In genomic region chr16:12187939-12188673, GRCh38 we compare ENCODE assay signal across 19 cellular contexts.
DNase-seq lines count a peak whose midpoint lies in the region; ATAC-seq, FAIRE-seq and TF ChIP-seq lines count a peak whose summit lies in the region.
"Had no signal": no experiment of that assay in that cellular context is flagged by ENCODE, and none has a peak within 500 bp of the region (broad histone marks: within the 10 kb centered on the region; RNA-seq: fewer than 3 reads in every experiment).

No MANE protein-coding gene starts in this region.

- H3K9ac ChIP-seq in HepG2 (ENCODE audit: insufficient read depth, low read depth, low read length) (no peak overlapping the region), H9 (ENCODE audit: extremely low read depth, insufficient read length, low read length) (no peak overlapping the region)

- no peak overlapping the region for H2BK15ac ChIP-seq in H9 (ENCODE audit: low read depth, low read length)

- BruUV-seq in HepG2 (replicated peaks; lab: Mats Ljungman, UMichigan): no TSS peak

- peak; percentile 95 for FAIRE-seq in HepG2 (lab: Jason Lieb, UNC)
- FAIRE-seq: colon had no signal

- no peaks in the 10 kb centered on the region for H3K9me3 Mint-ChIP-seq in H9
- H3K9me3 Mint-ChIP-seq: nephron progenitor cell had no signal

- H3K27me3 Mint-ChIP-seq in H9 (ENCODE audit: low read depth): no peaks in the 10 kb centered on the region; the same call in 1 of the 2 replicates

- H3K18ac ChIP-seq in H9 (ENCODE audit: insufficient read length, low read depth, low read length): no peak overlapping the region

- H3K4me3 ChIP-seq in HepG2 (replicated peaks in 1 of 3; ENCODE audit: insufficient read depth in 1 of 3, low read depth in 2 of 3, low read length in 3 of 3) (no peak overlapping the region), vagina (no peak overlapping the region), HAP-1 (no peak overlapping the region)
- H3K4me3 ChIP-seq: esophagus muscularis mucosa, tibial nerve had no signal

- H4K8ac ChIP-seq in H9 (replicated peaks; ENCODE audit: insufficient read length, low read depth, low read length): no peak overlapping the region

- H3K23ac ChIP-seq in H9 (ENCODE audit: insufficient read length, low read depth, low read length): no peak overlapping the region

- no peak overlapping the region for H2BK5ac ChIP-seq in H9 (ENCODE audit: insufficient read length, low read length)

- no peaks in the 10 kb centered on the region for H3K23me2 ChIP-seq in H9 (ENCODE audit: insufficient read length, low read depth, low read length, poor library complexity, severe bottlenecking)

- no peak overlapping the region for H4K5ac ChIP-seq in H9 (ENCODE audit: insufficient read length, low read depth, low read length)

- no peak overlapping the region for H4K91ac ChIP-seq in H9 (ENCODE audit: insufficient read length, low read depth, low read length)

- TF ChIP-seq RAD21 in HepG2 (CRISPR knock-in tag; IDR thresholded peaks at IDR 0.05): no peak

- H2BK20ac ChIP-seq in H9 (ENCODE audit: low read depth, low read length, poor library complexity, severe bottlenecking): no peak overlapping the region

- H3K4me1 ChIP-seq in HepG2 (ENCODE audit: insufficient read depth, low read length) (peaks cover 28% of the 10 kb centered on the region), vagina (peaks cover 34% of the 10 kb centered on the region), H9 (ENCODE audit: insufficient read depth, low read length) (0 out of 2 replicates have a peak, but pooled peaks cover 2% of the 10 kb centered on the region), HAP-1 (no peaks in the 10 kb centered on the region)

- H3K36me3 ChIP-seq in HepG2 (replicated peaks in 1 of 2; ENCODE audit: control insufficient read depth in 1 of 2, insufficient read depth in 2 of 2, low read length in 2 of 2) (no peaks in the 10 kb centered on the region), vagina (no peaks in the 10 kb centered on the region), HAP-1 (replicated peaks) (no peaks in the 10 kb centered on the region)
- H3K36me3 ChIP-seq: esophagus muscularis mucosa, tibial nerve had no signal

- no peak overlapping the region for H2AFZ ChIP-seq in HepG2 (ENCODE audit: low read length)
- no peak overlapping the region for H2AFZ ChIP-seq in H9 (ENCODE audit: low read length)

- H3K27ac ChIP-seq in HepG2 (ENCODE audit: extremely low read length, insufficient read depth, low read length): no peak overlapping the region
- no peak overlapping the region for H3K27ac ChIP-seq in vagina
- no peak overlapping the region for H3K27ac ChIP-seq in H9 (ENCODE audit: insufficient read length, low read depth, low read length)
- H3K27ac ChIP-seq: esophagus muscularis mucosa, tibial nerve had no signal

- no peak overlapping the region for H3K27ac Mint-ChIP-seq in H9
- H3K27ac Mint-ChIP-seq: nephron progenitor cell had no signal

- H3K27me3 ChIP-seq in HepG2 (ENCODE audit: control insufficient read depth in 1 of 2, insufficient read depth in 2 of 2, low read length in 2 of 2) (no peaks in the 10 kb centered on the region), vagina (no peaks in the 10 kb centered on the region), H9 (ENCODE audit: insufficient read depth, low read length) (no peaks in the 10 kb centered on the region), HAP-1 (ENCODE audit: low read depth) (no peaks in the 10 kb centered on the region)
- H3K27me3 ChIP-seq: esophagus muscularis mucosa, tibial nerve had no signal

- no peak overlapping the region for H3K4me2 ChIP-seq in HepG2 (ENCODE audit: low read depth, low read length)
- H3K4me2 ChIP-seq in H9 (ENCODE audit: insufficient read depth, insufficient read length, low read length): no peak overlapping the region

- H2BK12ac ChIP-seq in H9 (ENCODE audit: insufficient read length, low read depth, low read length): no peak overlapping the region

- in situ Hi-C loops in HepG2 (cut with HindIII; ENCODE audit: extremely low pct_ligation_motif_present, low pct_unique_long_range_greater_than_20kb): no loop called here
- in situ Hi-C loops in HAP-1 (cut with MboI; ENCODE audit: low sequenced_read_pairs): no loop called here

- H3K79me1 ChIP-seq in H9 (ENCODE audit: insufficient read depth, low read depth, low read length, poor library complexity, severe bottlenecking): no peaks in the 10 kb centered on the region

- WGBS in HepG2 (ENCODE audit: low lambda C conversion rate): 54% methylated on average over 5 of the region's 5 CpGs
- WGBS in H9 (ENCODE audit: extremely low coverage, insufficient read length, low lambda C conversion rate): no CpG with 5 or more reads among the region's 5 CpGs

- no peak overlapping the region for H2AK5ac ChIP-seq in H9 (ENCODE audit: insufficient read length, low read length)

- DNase-seq in A172 (ENCODE audit: low spot score) (peak; percentile 38), EH (ENCODE audit: low read depth) (peak; percentile 57), astrocyte of the hippocampus (ENCODE audit: low read depth, low spot score) (peak; percentile 78), HepG2 (ENCODE audit: low spot score) (peak; percentile 59), nucleus accumbens (lab: John Stamatoyannopoulos, UW) (no peak), vagina (ENCODE audit: extremely low spot score in 2 of 2) (no peak), H9 (no peak), HAP-1 (ENCODE audit: low spot score in 2 of 2) (no peak)
- DNase-seq: activated CD8-positive, alpha-beta memory T cell treated with anti-CD3 and anti-CD28 coated beads for 24 hours; amygdala; H7; IMR-90; NCI-H345; nephron progenitor cell; retina; stimulated activated CD4-positive, alpha-beta T cell treated with anti-CD3 and anti-CD28 coated beads, Interleukin-2, amount 100 ng/mL, for 48 hours had no signal

- POLR2A ChIA-PET in HepG2 (lab: Yijun Ruan, JAX): interaction anchor here (0.7 to 1.3 kb wide), 5 partner anchors 11 to 93 kb away, joined by 3 to 16 read pairs (median 5); no protein-coding TSS in a partner anchor

- CTCF ChIA-PET in HepG2 (lab: Yijun Ruan, JAX; ENCODE audit: low intra/inter-chr PET ratio, low total read pairs): no interaction called here

- TF ChIP-seq POLR2A in HepG2 (IDR thresholded peaks at IDR 0.05; ENCODE audit: insufficient read depth in 1 of 2, low read depth in 2 of 2, low read length in 2 of 2) (no peak), vagina (IDR thresholded peaks at IDR 0.05) (no peak)

- no peak overlapping the region for H3T11ph ChIP-seq in H9 (ENCODE audit: low read length)

- TF ChIP-seq EP300 in HepG2 (IDR thresholded peaks at IDR 0.05; ENCODE audit: low read depth in 2 of 2, low read length in 2 of 2) (peak in 1 of 2 experiments; percentile 44; a peak in 1 of 4 replicates), HepG2 (CRISPR knock-in tag; IDR thresholded peaks at IDR 0.05; ENCODE audit: borderline replicate concordance) (no peak)

- peaks cover 17 to 29% of the 10 kb centered on the region in 2 experiments for H3K4me1 Mint-ChIP-seq in H9

- H4K20me1 ChIP-seq in HepG2 (ENCODE audit: insufficient read depth, low read length) (no peaks in the 10 kb centered on the region), H9 (ENCODE audit: control insufficient read depth, insufficient read depth, insufficient read length) (no peaks in the 10 kb centered on the region)

- no peaks in the 10 kb centered on the region for H3K36me3 Mint-ChIP-seq in H9 (ENCODE audit: insufficient read depth in 1 of 3, low read depth in 3 of 3)

- H3K79me2 ChIP-seq in HepG2 (ENCODE audit: insufficient read depth, low read length): no peaks in the 10 kb centered on the region
- H3K79me2 ChIP-seq in H9 (ENCODE audit: insufficient read depth, low read length): no peaks in the 10 kb centered on the region

- H3K9me3 ChIP-seq in HepG2 (ENCODE audit: low read length) (no peaks in the 10 kb centered on the region), vagina (no peaks in the 10 kb centered on the region), H9 (ENCODE audit: control insufficient read depth, low read depth, low read length) (no peaks in the 10 kb centered on the region), HAP-1 (no peaks in the 10 kb centered on the region)
- H3K9me3 ChIP-seq: esophagus muscularis mucosa, tibial nerve had no signal

- peak; percentile 73 for ATAC-seq in HepG2

- H3K4me3 Mint-ChIP-seq in H9: no peak overlapping the region
- H3K4me3 Mint-ChIP-seq: nephron progenitor cell had no signal

- H3K56ac ChIP-seq in H9 (ENCODE audit: insufficient read length, low read depth, low read length): no peak overlapping the region

- no peak overlapping the region for H2BK120ac ChIP-seq in H9 (ENCODE audit: low read depth, low read length, poor library complexity, severe bottlenecking)

- no peak overlapping the region for H3K14ac ChIP-seq in H9 (ENCODE audit: insufficient read depth, low read length)

- intact Hi-C loops in HepG2 (cut with micrococcal nuclease; ENCODE audit: unreplicated experiment) (no loop called here), vagina (cut with DNase I) (no loop called here)

- H3K4ac ChIP-seq in H9 (ENCODE audit: low read depth, low read length): no peak overlapping the region

- TF ChIP-seq CTCF in HepG2 (CRISPR knock-in tag; IDR thresholded peaks at IDR 0.05): no peak
- no peak for TF ChIP-seq CTCF in vagina (IDR thresholded peaks at IDR 0.05)
- no peak for TF ChIP-seq CTCF in H9 (conservative IDR thresholded peaks at IDR 0.05)

TF ChIP-seq in HepG2, 621 proteins besides CTCF, POLR2A, EP300 and RAD21 (continues in another document):
- TF ChIP-seq ZFP36 (IDR thresholded peaks at IDR 0.05; ENCODE audit: borderline replicate concordance, low read depth, low read length, partially characterized antibody) (peak; percentile 12), ZBTB21 (CRISPR knock-in tag; IDR thresholded peaks at IDR 0.05) (no peak), RXRB (CRISPR knock-in tag; IDR thresholded peaks at IDR 0.05; ENCODE audit: borderline replicate concordance) (peak; percentile 48; the same call in 1 of the 2 replicates), USF2 (IDR thresholded peaks at IDR 0.05; ENCODE audit: low read depth, low read length) (no peak), USF2 (CRISPR knock-in tag; IDR thresholded peaks at IDR 0.05; ENCODE audit: borderline replicate concordance) (0 out of 2 replicates have a peak, but pooled peaks have one; percentile 26), GATAD2A (CRISPR knock-in tag; IDR thresholded peaks at IDR 0.05) (peak; percentile 76)

Comparison
In these comparisons a context has a peak if more than half of its experiments do, and no peak if none do; other contexts are left out.
1. DNase-seq: peak in A172 (single experiment), EH (single experiment), astrocyte of the hippocampus (single experiment) and HepG2 (single experiment); none in nucleus accumbens (0 of 56), vagina (0 of 2), H9 (single experiment) and HAP-1 (0 of 2).